ENCODE assay signal across 8 cellular contexts in genomic region chr19:11699931-11700794, GRCh38. TPM values are rescaled to one million over a fixed set of nuclear protein-coding genes. Genes with fewer than 3 reads are reported as not detected.
DNase-seq lines count a peak whose midpoint lies in the region; ATAC-seq and TF ChIP-seq lines count a peak whose summit lies in the region.

No MANE protein-coding gene starts in this region.

- TF ChIP-seq CTCF in natural killer cell (IDR thresholded peaks at IDR 0.05) = peak; percentile 68
- TF ChIP-seq CTCF in MCF 10A (IDR thresholded peaks at IDR 0.05; ENCODE audit: unreplicated experiment) = peak; percentile 62

- H3K4me1 Mint-ChIP-seq in natural killer cell (peaks cover 1% of the 10 kb centered on the region in 2 donors), MCF 10A (ENCODE audit: insufficient read depth, unreplicated experiment) (no peaks in the 10 kb centered on the region)
- peaks cover 3 to 4% of the 10 kb centered on the region in 2 donors for H3K4me1 Mint-ChIP-seq in natural killer cell treated with Interleukin-12 subunit alpha and Interleukin-12 subunit beta and Interleukin-15 and Interleukin-18, amount 100 ng/mL, for 72 hours (ENCODE audit: low read depth in 2 of 2)

- ATAC-seq in natural killer cell = peak in 1 of 3 donors; percentile 34
- ATAC-seq in natural killer cell treated with Interleukin-12 subunit alpha and Interleukin-12 subunit beta and Interleukin-15 and Interleukin-18, amount 100 ng/mL, for 72 hours = no peak
- ATAC-seq in GM21717 (IDR thresholded peaks at IDR 0.05; ENCODE audit: unreplicated experiment) = no peak
- ATAC-seq in HG03280 (IDR thresholded peaks at IDR 0.05; ENCODE audit: unreplicated experiment) = no peak

- WGBS in mesendoderm (ENCODE audit: extremely low coverage, insufficient coverage, low lambda C conversion rate) = no CpG with 5 or more reads among the region's 6 CpGs

- no peaks in the 10 kb centered on the region for H3K79me1 ChIP-seq in mesendoderm (ENCODE audit: low read length)

- H2AK5ac ChIP-seq in mesendoderm (ENCODE audit: low read length) = no peak overlapping the region

- H3K9ac ChIP-seq in mesendoderm (ENCODE audit: low read length) = no peak overlapping the region

- no peaks in the 10 kb centered on the region for H3K36me3 ChIP-seq in mesendoderm (ENCODE audit: control insufficient read depth, insufficient read depth, low read length)

- H3K4me3 ChIP-seq in mesendoderm (ENCODE audit: low read length) = no peak overlapping the region

- H4K5ac ChIP-seq in mesendoderm (ENCODE audit: low read length) = no peak overlapping the region

- H3K4me1 ChIP-seq in mesendoderm (ENCODE audit: control insufficient read depth, low read depth, low read length) = no peaks in the 10 kb centered on the region

- H3K23ac ChIP-seq in mesendoderm (ENCODE audit: low read length) = no peak overlapping the region

- H3K27me3 ChIP-seq in mesendoderm (ENCODE audit: insufficient read depth, low read length, poor library complexity) = no peaks in the 10 kb centered on the region

- no peak overlapping the region for H3K4ac ChIP-seq in mesendoderm (ENCODE audit: low read depth, low read length)

- no peaks in the 10 kb centered on the region for H3K79me2 ChIP-seq in mesendoderm (ENCODE audit: control insufficient read depth, insufficient read depth, low read length)

- H3K36me3 Mint-ChIP-seq in natural killer cell = no peaks in the 10 kb centered on the region
- H3K36me3 Mint-ChIP-seq in natural killer cell treated with Interleukin-12 subunit alpha and Interleukin-12 subunit beta and Interleukin-15 and Interleukin-18, amount 100 ng/mL, for 72 hours = no peaks in the 10 kb centered on the region
- no peaks in the 10 kb centered on the region for H3K36me3 Mint-ChIP-seq in MCF 10A (ENCODE audit: insufficient read depth, unreplicated experiment)

- H3K4me3 Mint-ChIP-seq in natural killer cell = no peak overlapping the region
- no peak overlapping the region for H3K4me3 Mint-ChIP-seq in natural killer cell treated with Interleukin-12 subunit alpha and Interleukin-12 subunit beta and Interleukin-15 and Interleukin-18, amount 100 ng/mL, for 72 hours
- H3K4me3 Mint-ChIP-seq in MCF 10A (ENCODE audit: unreplicated experiment) = no peak overlapping the region

- intact Hi-C loops in natural killer cell (cut with micrococcal nuclease) = no loop called here
- intact Hi-C loops in MCF 10A (cut with micrococcal nuclease) = loop anchor here (1.0 kb wide), 2 partner anchors 288 to 441 kb away; no protein-coding TSS in a partner anchor

- no peak overlapping the region for H2BK15ac ChIP-seq in mesendoderm (replicated peaks; ENCODE audit: low read depth)

- H3K27me3 Mint-ChIP-seq in natural killer cell (ENCODE audit: low read depth in 2 of 2) (peaks cover 0 to 8% of the 10 kb centered on the region in 2 donors), MCF 10A (ENCODE audit: insufficient read depth, unreplicated experiment) (no peaks in the 10 kb centered on the region)
- peaks cover 0 to 6% of the 10 kb centered on the region in 2 donors for H3K27me3 Mint-ChIP-seq in natural killer cell treated with Interleukin-12 subunit alpha and Interleukin-12 subunit beta and Interleukin-15 and Interleukin-18, amount 100 ng/mL, for 72 hours

- no peak overlapping the region for H3K18ac ChIP-seq in mesendoderm (ENCODE audit: low read length)

- no peak overlapping the region for H3K56ac ChIP-seq in mesendoderm (ENCODE audit: low read length)

- BruUV-seq in MCF 10A (replicated peaks; lab: Mats Ljungman, UMichigan) = no TSS peak

- no peak overlapping the region for H3K27ac ChIP-seq in mesendoderm (ENCODE audit: low read depth, low read length)

- no peak overlapping the region for H2BK5ac ChIP-seq in mesendoderm (ENCODE audit: low read length)

- no peak for DNase-seq in natural killer cell
- no peak for DNase-seq in natural killer cell treated with Interleukin-12 subunit alpha and Interleukin-12 subunit beta and Interleukin-15 and Interleukin-18, amount 100 ng/mL, for 72 hours (ENCODE audit: low spot score)
- DNase-seq in NCI-H2171 treated with DMSO at 0.1 percent for 48 hours (lab: John Stamatoyannopoulos, UW) = peak; percentile 32
- peak; percentile 45 for DNase-seq in MCF 10A (ENCODE audit: unreplicated experiment)
- peak; percentile 44 for DNase-seq in mesendoderm
- no peak for DNase-seq in mesenteric fat pad (ENCODE audit: low spot score)

- POLR2A ChIA-PET in MCF 10A (lab: Yijun Ruan, JAX) = interaction anchor here (0.8 to 1.0 kb wide), 4 partner anchors 38 to 288 kb away, joined by 3 to 6 read pairs (median 4); partner anchors contain the start of genes ZNF441 and ZNF823

- no peak overlapping the region for H3K4me2 ChIP-seq in mesendoderm (ENCODE audit: low read length)

- no peak overlapping the region for H4K8ac ChIP-seq in mesendoderm (ENCODE audit: low read depth, low read length)

- H3K27ac Mint-ChIP-seq in natural killer cell = no peak overlapping the region
- H3K27ac Mint-ChIP-seq in natural killer cell treated with Interleukin-12 subunit alpha and Interleukin-12 subunit beta and Interleukin-15 and Interleukin-18, amount 100 ng/mL, for 72 hours = no peak overlapping the region
- H3K27ac Mint-ChIP-seq in MCF 10A (ENCODE audit: low read depth, unreplicated experiment) = no peak overlapping the region

- CTCF ChIA-PET in MCF 10A (lab: Yijun Ruan, JAX) = interaction anchor here (0.6 to 3.1 kb wide), 41 partner anchors 9 to 956 kb away, joined by 3 to 20 read pairs (median 4); partner anchors contain the start of genes ZNF20, ZNF440, ZNF441 and ZNF491

- no peak overlapping the region for H2BK120ac ChIP-seq in mesendoderm (ENCODE audit: low read depth, low read length)

- no peaks in the 10 kb centered on the region for H3K9me3 Mint-ChIP-seq in natural killer cell
- H3K9me3 Mint-ChIP-seq in natural killer cell treated with Interleukin-12 subunit alpha and Interleukin-12 subunit beta and Interleukin-15 and Interleukin-18, amount 100 ng/mL, for 72 hours = no peaks in the 10 kb centered on the region
- H3K9me3 Mint-ChIP-seq in MCF 10A (ENCODE audit: unreplicated experiment) = no peaks in the 10 kb centered on the region

RNA-seq across cellular contexts. Expression of gene ZNF823, which starts 38.6 kb away (rescaled TPM):
- 1 to 10 TPM; 3.2 to 7.1 (median 5.2) TPM for total RNA-seq in natural killer cell
- total RNA-seq in natural killer cell treated with Interleukin-12 subunit alpha and Interleukin-12 subunit beta and Interleukin-15 and Interleukin-18, amount 100 ng/mL, for 72 hours = 1 to 10 TPM; 2.8 to 3.2 TPM
- total RNA-seq in MCF 10A (2022) = 0.54 and 1.9 TPM in 2 replicates
- 2.2 TPM for polyA plus RNA-seq in mesendoderm (2013, experiment 1 of 2)
- polyA plus RNA-seq in mesendoderm (2013, experiment 2 of 2) = 2.0 TPM
- 6.8 TPM for total RNA-seq in mesenteric fat pad

Comparison
In these comparisons a context has a peak if more than half of its experiments do, and no peak if none do; other contexts are left out.
1. DNase-seq: peak in NCI-H2171 treated with DMSO at 0.1 percent for 48 hours (single experiment), MCF 10A (single experiment) and mesendoderm (single experiment); none in natural killer cell (single experiment), natural killer cell treated with Interleukin-12 subunit alpha and Interleukin-12 subunit beta and Interleukin-15 and Interleukin-18, amount 100 ng/mL, for 72 hours (single experiment) and mesenteric fat pad (single experiment).